In the genomic region with DNA sequence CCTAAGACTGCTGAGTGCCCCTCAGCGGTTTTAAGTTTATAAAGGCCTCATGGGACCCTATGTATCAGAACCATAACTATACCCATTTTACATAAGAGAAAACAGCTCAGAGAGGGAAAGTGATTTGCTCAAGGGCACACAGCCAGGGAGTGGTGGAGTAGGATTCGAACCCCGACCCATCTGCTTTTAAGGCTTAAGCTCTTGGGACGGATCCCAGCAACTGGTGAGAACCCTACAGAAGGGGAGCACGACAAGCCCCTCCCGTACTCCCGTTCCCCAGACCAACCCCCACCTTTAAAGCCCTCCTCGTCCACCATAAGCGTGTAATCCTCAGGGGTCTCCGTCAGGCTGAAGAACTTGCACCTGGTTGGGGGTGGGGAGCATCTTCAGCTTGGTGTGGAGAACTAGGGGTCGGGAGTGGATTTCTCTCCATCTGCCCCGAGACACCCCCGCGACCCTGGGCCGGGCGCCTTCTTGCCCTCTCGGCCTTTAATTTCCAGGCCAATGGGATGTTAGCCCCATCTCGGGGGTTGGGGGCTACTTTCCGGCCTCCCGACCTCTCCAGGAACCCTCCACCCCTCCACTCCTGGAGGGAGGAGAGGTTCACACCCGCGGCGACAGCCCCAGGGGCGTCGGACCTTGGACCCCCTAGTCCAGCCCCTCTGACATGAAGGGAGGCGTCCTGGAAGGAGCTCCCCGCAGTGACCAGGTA, we compare ENCODE assay signal across 8 cellular contexts. TPM values are rescaled to one million over a fixed set of nuclear protein-coding genes. Genes with fewer than 3 reads are reported as not detected.
DNase-seq lines count a peak whose midpoint lies in the region; ATAC-seq, FAIRE-seq and TF ChIP-seq lines count a peak whose summit lies in the region.

No MANE protein-coding gene starts in this region.

- DNase-seq in CD14-positive monocyte (ENCODE audit: low spot score) (no peak), NT2/D1 (ENCODE audit: low read depth, low spot score) (no peak), neural crest cell (ENCODE audit: low read depth, low spot score) (no peak), Kasumi-1 (lab: John Stamatoyannopoulos, UW) (no peak), germinal center (ENCODE audit: low spot score) (no peak), HTR-8/SVneo (ENCODE audit: insufficient read length, low spot score) (no peak)
- DNase-seq in effector memory CD8-positive, alpha-beta T cell, result no peak
- DNase-seq in effector CD4-positive, alpha-beta T cell, result no peak

- intact Hi-C loops in CD14-positive monocyte (cut with micrococcal nuclease), result loop anchor here (1.0 to 10.0 kb wide), 4 partner anchors 39 to 184 kb away; a partner anchor contains a TSS

- peaks cover 48% of the 10 kb centered on the region for H3K36me3 ChIP-seq in NT2/D1 (ENCODE audit: insufficient read depth, insufficient read length, low read length)

- peaks cover 0 to 4% (median 2%) of the 10 kb centered on the region in 3 donors for H3K27me3 Mint-ChIP-seq in CD14-positive monocyte (ENCODE audit: low read depth in 3 of 3)
- no peaks in the 10 kb centered on the region for H3K27me3 Mint-ChIP-seq in effector memory CD8-positive, alpha-beta T cell
- H3K27me3 Mint-ChIP-seq in neural crest cell (ENCODE audit: low read depth), result peaks cover 3% of the 10 kb centered on the region

- H3K9me3 ChIP-seq in NT2/D1 (ENCODE audit: insufficient read depth, low read length), result no peaks in the 10 kb centered on the region

- peaks cover 0 to 4% (median 0%) of the 10 kb centered on the region in 7 donors for H3K9me3 Mint-ChIP-seq in CD14-positive monocyte
- no peaks in the 10 kb centered on the region for H3K9me3 Mint-ChIP-seq in effector memory CD8-positive, alpha-beta T cell
- no peaks in the 10 kb centered on the region for H3K9me3 Mint-ChIP-seq in neural crest cell

- H3K4me1 Mint-ChIP-seq in CD14-positive monocyte, result peaks cover 40% of the 10 kb centered on the region
- H3K4me1 Mint-ChIP-seq in effector memory CD8-positive, alpha-beta T cell (ENCODE audit: low read depth in 2 of 2), result peaks cover 32 to 35% of the 10 kb centered on the region in 2 donors
- H3K4me1 Mint-ChIP-seq in neural crest cell, result peaks cover 16% of the 10 kb centered on the region

- H3K36me3 Mint-ChIP-seq in CD14-positive monocyte (peaks cover 26 to 29% of the 10 kb centered on the region in 2 donors), neural crest cell (ENCODE audit: low read depth) (no peaks in the 10 kb centered on the region)
- peaks cover 35% of the 10 kb centered on the region for H3K36me3 Mint-ChIP-seq in effector memory CD8-positive, alpha-beta T cell (ENCODE audit: insufficient read depth)

- peak overlapping the region; percentile 42 to 89 (median 72) for H3K27ac Mint-ChIP-seq in CD14-positive monocyte
- H3K27ac Mint-ChIP-seq in effector memory CD8-positive, alpha-beta T cell, result peak overlapping the region; percentile 71 to 79
- H3K27ac Mint-ChIP-seq in neural crest cell (ENCODE audit: unreplicated experiment), result peak overlapping the region; percentile 78

- FAIRE-seq in HTR-8/SVneo (lab: Jason Lieb, UNC), result no peak

- no peak for ATAC-seq in effector memory CD8-positive, alpha-beta T cell (replicated peaks)

- peak overlapping the region; percentile 49 for H3K4me3 ChIP-seq in NT2/D1 (ENCODE audit: insufficient read length, low read depth)

- no peaks in the 10 kb centered on the region for H3K27me3 ChIP-seq in NT2/D1 (ENCODE audit: insufficient read depth, insufficient read length)

- peaks cover 21% of the 10 kb centered on the region for H3K4me1 ChIP-seq in NT2/D1 (ENCODE audit: insufficient read depth, insufficient read length)

- H3K9ac ChIP-seq in NT2/D1 (ENCODE audit: insufficient read length, low read depth), result peak overlapping the region; percentile 79

- H3K4me3 Mint-ChIP-seq in CD14-positive monocyte (peak overlapping the region; percentile 83 to 86), neural crest cell (peak overlapping the region; percentile 94)
- H3K4me3 Mint-ChIP-seq in effector memory CD8-positive, alpha-beta T cell, result peak overlapping the region; percentile 87 to 94

- no peak for TF ChIP-seq CTCF in CD14-positive monocyte (IDR thresholded peaks at IDR 0.05)
- TF ChIP-seq CTCF in neural crest cell (conservative IDR thresholded peaks at IDR 0.05), result no peak

RNA-seq across cellular contexts. Expression of a gene that starts 0.7 kb away (rescaled TPM):
- 1 to 10 TPM; 6.4 to 6.5 TPM for polyA plus RNA-seq in CD14-positive monocyte
- 6.2 and 8.7 TPM in 2 replicates for total RNA-seq in neural crest cell

RNA-seq across cellular contexts. Expression of a gene that starts 21.9 kb away (rescaled TPM):
- polyA plus RNA-seq in CD14-positive monocyte, result 100 to 1,000 TPM in 1 of 2 donors, 10 to 100 TPM in 1; 48.0 to 146 TPM
- total RNA-seq in neural crest cell, result not detected in 2 replicates

RNA-seq across cellular contexts. Expression of a gene that starts 38.2 kb away (rescaled TPM):
- polyA plus RNA-seq in CD14-positive monocyte, result 10 to 100 TPM; 13.4 to 21.8 TPM
- 8.2 and 8.5 TPM in 2 replicates for total RNA-seq in neural crest cell

RNA-seq across cellular contexts. Expression of a gene that starts 42.0 kb away (rescaled TPM):
- not detected for polyA plus RNA-seq in CD14-positive monocyte
- 0.57 and 1.1 TPM in 2 replicates for total RNA-seq in neural crest cell
